ENCODE assay signal across 8 cellular contexts in the genomic region with DNA sequence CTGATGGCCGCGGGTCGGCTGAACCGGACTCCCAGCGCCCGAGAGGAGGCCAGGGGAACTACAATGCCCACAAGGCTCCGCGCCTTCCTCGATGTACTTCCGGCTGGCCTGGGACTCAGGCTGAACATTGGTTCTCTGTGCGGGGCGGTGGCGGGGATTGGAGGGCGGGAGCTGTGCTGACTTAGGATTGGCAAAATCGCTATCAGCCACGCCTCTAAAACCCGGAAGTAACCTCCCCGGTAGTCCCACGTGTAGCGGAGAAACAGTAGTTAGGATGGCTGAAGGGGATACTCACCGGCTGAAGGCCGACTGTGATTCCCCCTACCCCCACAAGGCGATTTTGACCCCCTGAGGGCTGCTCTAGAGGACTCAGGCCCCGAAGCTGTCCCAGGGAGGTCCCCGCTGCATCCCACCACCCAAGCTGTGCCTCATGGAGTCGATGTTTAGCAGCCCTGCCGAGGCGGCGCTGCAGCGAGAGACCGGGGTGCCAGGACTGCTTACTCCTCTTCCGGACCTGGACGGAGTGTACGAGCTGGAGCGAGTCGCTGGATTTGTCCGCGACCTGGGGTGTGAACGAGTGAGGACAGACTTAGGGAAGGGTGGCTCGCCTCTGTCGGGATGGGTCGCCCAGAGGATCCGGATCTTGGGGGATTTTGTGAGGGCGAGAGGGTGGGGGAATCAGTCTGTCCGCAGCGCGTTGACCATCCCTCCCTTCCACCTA.
DNase-seq lines count a peak whose midpoint lies in the region; ATAC-seq and TF ChIP-seq lines count a peak whose summit lies in the region.

A gene with protein sequence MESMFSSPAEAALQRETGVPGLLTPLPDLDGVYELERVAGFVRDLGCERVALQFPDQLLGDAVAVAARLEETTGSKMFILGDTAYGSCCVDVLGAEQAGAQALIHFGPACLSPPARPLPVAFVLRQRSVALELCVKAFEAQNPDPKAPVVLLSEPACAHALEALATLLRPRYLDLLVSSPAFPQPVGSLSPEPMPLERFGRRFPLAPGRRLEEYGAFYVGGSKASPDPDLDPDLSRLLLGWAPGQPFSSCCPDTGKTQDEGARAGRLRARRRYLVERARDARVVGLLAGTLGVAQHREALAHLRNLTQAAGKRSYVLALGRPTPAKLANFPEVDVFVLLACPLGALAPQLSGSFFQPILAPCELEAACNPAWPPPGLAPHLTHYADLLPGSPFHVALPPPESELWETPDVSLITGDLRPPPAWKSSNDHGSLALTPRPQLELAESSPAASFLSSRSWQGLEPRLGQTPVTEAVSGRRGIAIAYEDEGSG (plus strand): TSS at position 265 of the 721 bp plus-strand sequence. CDS start 166 bp downstream, at position 431.

- peak; percentile 6 for TF ChIP-seq CTCF in AG09309 (IDR thresholded peaks at IDR 0.05; ENCODE audit: control insufficient read depth, insufficient read depth, low read depth, low read length, missing control alignments)

- H3K4me3 ChIP-seq in AG09309 (ENCODE audit: control insufficient read depth, low read depth, low read length): peak within 1 kb of the TSS; percentile 71

- DNase-seq in AG09309 (ENCODE audit: low read depth) (peak; percentile 86), NCI-H446 treated with DMSO at 0.1 percent for 48 hours (lab: John Stamatoyannopoulos, UW) (peak; percentile 96), cerebellar cortex (ENCODE audit: low spot score) (peak; percentile 99), islet precursor cell (peak; percentile 99)
- DNase-seq in stimulated activated CD4-positive, alpha-beta T cell treated with anti-CD3 and anti-CD28 coated beads, Interleukin-15, amount 100 ng/mL, for 1 hour (ENCODE audit: low read depth in 1 of 2, low spot score in 1 of 2): peak; percentile 85 to 89

- ATAC-seq in GM19023 (IDR thresholded peaks at IDR 0.05; ENCODE audit: unreplicated experiment) (peak; percentile 78), HG03280 (IDR thresholded peaks at IDR 0.05; ENCODE audit: unreplicated experiment) (peak; percentile 91)
- ATAC-seq in activated CD4-positive, CD25-positive, alpha-beta regulatory T cell treated with anti-CD3 and anti-CD28 coated beads, Interleukin-2, amount 50 U/mL, for 24 hours: peak; percentile 91 to 93

Comparison
In these comparisons a context has a peak if more than half of its experiments do, and no peak if none do; other contexts are left out.
1. Peak in every context shown above with its lines: DNase-seq, ATAC-seq and H3K4me3 ChIP-seq.